Comparison of ENCODE assay signal across 14 cellular contexts in the genomic region with DNA sequence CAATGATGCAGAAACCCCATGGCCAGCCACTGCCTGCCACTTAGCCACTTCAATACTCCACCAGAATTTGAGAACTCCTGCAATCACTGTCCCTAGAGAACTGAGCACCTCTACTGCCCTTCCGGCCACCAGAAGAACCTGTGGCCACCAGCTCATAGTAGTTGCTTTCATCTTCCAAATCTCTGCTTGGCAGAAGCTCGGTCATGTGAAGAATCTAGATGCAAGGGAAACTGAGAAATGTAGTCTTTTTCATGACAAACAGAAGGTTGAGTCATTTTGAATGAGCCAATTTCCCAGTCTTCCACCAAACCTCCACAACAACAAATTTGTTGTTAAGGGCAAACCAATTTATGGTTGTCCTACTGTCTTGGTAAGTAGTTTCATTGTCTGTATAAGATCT. TPM values are rescaled to one million over a fixed set of nuclear protein-coding genes. Genes with fewer than 3 reads are reported as not detected.
DNase-seq lines count a peak whose midpoint lies in the region; ATAC-seq and TF ChIP-seq lines count a peak whose summit lies in the region.
"Had no signal": no experiment of that assay in that cellular context is flagged by ENCODE, and none has a peak within 500 bp of the region (broad histone marks: within the 10 kb centered on the region; RNA-seq: fewer than 3 reads in every experiment).

No MANE protein-coding gene starts in this region.

- DNase-seq in C1 segment of cervical spinal cord (lab: John Stamatoyannopoulos, UW) = no peak
- no peak for DNase-seq in left colon
- no peak for DNase-seq in anterior cingulate cortex (lab: John Stamatoyannopoulos, UW)
- DNase-seq in MM.1S = no peak
- DNase-seq: activated CD8-positive, alpha-beta T cell treated with anti-CD3 and anti-CD28 coated beads for 36 hours; activated naive CD4-positive, alpha-beta T cell treated with anti-CD3 and anti-CD28 coated beads, Interleukin-2, amount 10 ng/mL, durations not matched to agents 7 days and 5 days; central memory CD4-positive, alpha-beta T cell; left lung; SIG-M5; thyroid gland had no signal

- peaks cover 8% of the 10 kb centered on the region; the same call in 1 of the 2 replicates for H3F3A ChIP-seq in MM.1S (ENCODE audit: insufficient read depth, low read length)

- peak overlapping the region in 2 of 11 experiments; percentile 4 to 16; a peak in 3 of 22 replicates for H3K27ac ChIP-seq in BLaER1 treated with 17β-estradiol and CSF1 and Interleukin-3, amounts not matched to agents 10 nM and 100 nM
- H3K27ac ChIP-seq in MM.1S (ENCODE audit: low read length) = no peak overlapping the region
- H3K27ac ChIP-seq: left lung, thyroid gland had no signal

- H3K36me3 ChIP-seq in BLaER1 treated with 17β-estradiol and CSF1 and Interleukin-3, amounts not matched to agents 10 nM and 100 nM = no peaks in the 10 kb centered on the region
- H3K36me3 ChIP-seq in MM.1S (replicated peaks; ENCODE audit: insufficient read depth, low read length) = no peaks in the 10 kb centered on the region
- H3K36me3 ChIP-seq: left lung, thyroid gland had no signal

- no peak overlapping the region for H3K4me3 ChIP-seq in BLaER1 treated with 17β-estradiol and CSF1 and Interleukin-3, amounts not matched to agents 10 nM and 100 nM
- no peak overlapping the region for H3K4me3 ChIP-seq in MM.1S (ENCODE audit: low read length)
- H3K4me3 ChIP-seq: left lung, thyroid gland had no signal

- H3K9ac ChIP-seq in BLaER1 treated with 17β-estradiol and CSF1 and Interleukin-3, amounts not matched to agents 10 nM and 100 nM = no peak overlapping the region
- H3K9ac ChIP-seq in MM.1S (ENCODE audit: low read length) = no peak overlapping the region

- no peaks in the 10 kb centered on the region for H3K27me3 ChIP-seq in BLaER1 treated with 17β-estradiol and CSF1 and Interleukin-3, amounts not matched to agents 10 nM and 100 nM
- no peaks in the 10 kb centered on the region for H3K27me3 ChIP-seq in MM.1S (replicated peaks; ENCODE audit: insufficient read depth, low read length)
- H3K27me3 ChIP-seq: left lung, thyroid gland had no signal

- H4K20me1 ChIP-seq in BLaER1 treated with 17β-estradiol and CSF1 and Interleukin-3, amounts not matched to agents 10 nM and 100 nM = no peaks in the 10 kb centered on the region
- no peaks in the 10 kb centered on the region for H4K20me1 ChIP-seq in MM.1S (ENCODE audit: insufficient read depth, low read length)

- no peaks in the 10 kb centered on the region for H3K79me2 ChIP-seq in MM.1S (ENCODE audit: low read length)

- TF ChIP-seq CTCF in MM.1S (IDR thresholded peaks at IDR 0.05; ENCODE audit: low read length) = no peak

- H3K4me2 ChIP-seq in BLaER1 treated with 17β-estradiol and CSF1 and Interleukin-3, amounts not matched to agents 10 nM and 100 nM = peak overlapping the region in 9 of 11 experiments; percentile 5 to 71 (median 31); a peak in 8 of 22 replicates
- H3K4me2 ChIP-seq in MM.1S (ENCODE audit: low read depth, low read length) = no peak overlapping the region

- H3K9me2 ChIP-seq in MM.1S (replicated peaks; ENCODE audit: insufficient read depth, low read length) = no peaks in the 10 kb centered on the region

- peaks cover 0 to 9% (median 0%) of the 10 kb centered on the region in 11 experiments; a peak in 1 of 22 replicates for H3K9me3 ChIP-seq in BLaER1 treated with 17β-estradiol and CSF1 and Interleukin-3, amounts not matched to agents 10 nM and 100 nM (replicated peaks in 1 of 11)
- H3K9me3 ChIP-seq in MM.1S (replicated peaks; ENCODE audit: insufficient read depth, low read length) = no peaks in the 10 kb centered on the region
- H3K9me3 ChIP-seq: left lung, thyroid gland had no signal

- peaks cover 20 to 88% (median 37%) of the 10 kb centered on the region in 10 experiments for H3K4me1 ChIP-seq in BLaER1 treated with 17β-estradiol and CSF1 and Interleukin-3, amounts not matched to agents 10 nM and 100 nM
- peaks cover 14% of the 10 kb centered on the region for H3K4me1 ChIP-seq in MM.1S (ENCODE audit: low read length)
- H3K4me1 ChIP-seq: thyroid gland had no signal

- ATAC-seq in GM19395 (IDR thresholded peaks at IDR 0.05; ENCODE audit: unreplicated experiment) (peak; percentile 78), HG02884 (IDR thresholded peaks at IDR 0.05; ENCODE audit: unreplicated experiment) (peak; percentile 72), HG03575 (IDR thresholded peaks at IDR 0.05; ENCODE audit: extremely low read depth, insufficient number of reproducible peaks, low FRiP score, unreplicated experiment) (peak; percentile 66), left colon (no peak)
- ATAC-seq: activated CD8-positive, alpha-beta T cell treated with anti-CD3 and anti-CD28 coated beads for 36 hours; left lung had no signal

- intact Hi-C loops in left colon (cut with DNase I, micrococcal nuclease) = no loop called here

- no peak overlapping the region for H2AFZ ChIP-seq in MM.1S (ENCODE audit: low read length)

RNA-seq across cellular contexts. Expression of a gene that starts 27.9 kb away (rescaled TPM):
- 100 to 1,000 TPM; 114 to 123 TPM for total RNA-seq in left colon
